In genomic region chr4:150218447-150218846, GRCh38 we compare ENCODE assay signal across 1 cellular context.
TF ChIP-seq lines count a peak whose summit lies in the region.

No MANE protein-coding gene starts in this region.

TF ChIP-seq in IMR-90, 13 proteins besides CTCF, POLR2A, EP300 and RAD21 (continued from another document):
- TF ChIP-seq MXI1 (IDR thresholded peaks at IDR 0.05; ENCODE audit: borderline replicate concordance, low read depth, low read length): no peak
- no peak for TF ChIP-seq CEBPB (IDR thresholded peaks at IDR 0.05; ENCODE audit: low read depth, low read length)
- TF ChIP-seq ELK1 (IDR thresholded peaks at IDR 0.05; ENCODE audit: borderline replicate concordance, low read depth, low read length): no peak
- TF ChIP-seq RCOR1 (IDR thresholded peaks at IDR 0.05; ENCODE audit: insufficient replicate concordance, low read length): no peak
- no peak for TF ChIP-seq BHLHE40 (IDR thresholded peaks at IDR 0.05; ENCODE audit: low read depth, low read length)
- no peak for TF ChIP-seq MAFK (IDR thresholded peaks at IDR 0.05; ENCODE audit: low read depth, low read length)
- no peak for TF ChIP-seq NFE2L2 (IDR thresholded peaks at IDR 0.05; ENCODE audit: low read depth, low read length)
- no peak for TF ChIP-seq MAZ (IDR thresholded peaks at IDR 0.05; ENCODE audit: borderline replicate concordance, low read depth, low read length)
- TF ChIP-seq RFX5 (IDR thresholded peaks at IDR 0.05; ENCODE audit: low read depth, low read length): no peak
